In genomic region chr7:112765105-112765504, GRCh38 we compare ENCODE assay signal across 20 cellular contexts.
"Had no signal": no experiment of that assay in that cellular context is flagged by ENCODE, and none has a peak within 500 bp of the region (broad histone marks: within the 10 kb centered on the region; RNA-seq: fewer than 3 reads in every experiment).

No MANE protein-coding gene starts in this region.

- H3K27me3 Mint-ChIP-seq: activated B cell treated with CpG ODN at 0.5 μM for 24 hours; activated CD8-positive, alpha-beta T cell treated with anti-CD3 and anti-CD28 coated beads for 36 hours; type B pancreatic cell had no signal

- DNase-seq: activated B cell treated with CpG ODN at 0.5 μM for 24 hours; activated CD4-positive, alpha-beta T cell treated with anti-CD3 and anti-CD28 coated beads for 48 hours; activated CD8-positive, alpha-beta memory T cell treated with anti-CD3 and anti-CD28 coated beads, Interleukin-2, amount 50 U/mL, for 4 hours; activated CD8-positive, alpha-beta T cell treated with anti-CD3 and anti-CD28 coated beads for 36 hours; activated naive CD4-positive, alpha-beta T cell treated with anti-CD3 and anti-CD28 coated beads, Interleukin-2, amount 50 U/mL, for 16 hours; activated T-cell treated with anti-CD3 and anti-CD28 coated beads, Interleukin-2, amount 50 U/mL, for 4 hours; aorta; cerebellar nuclear complex; cortex of kidney; hypothalamus; left lung; nephron progenitor cell; nucleus accumbens; posterior cingulate gyrus; sigmoid colon; stimulated activated CD4-positive, alpha-beta T cell treated with anti-CD3 and anti-CD28 coated beads, Interleukin-4, amount 100 ng/mL, for 24 hours; testis had no signal

- H3K4me1 Mint-ChIP-seq: nephron progenitor cell had no signal

- H3K27ac Mint-ChIP-seq: activated B cell treated with CpG ODN at 0.5 μM for 24 hours; activated CD8-positive, alpha-beta T cell treated with anti-CD3 and anti-CD28 coated beads for 36 hours; mesothelial cell of epicardium; nephron progenitor cell; stimulated activated effector memory CD8-positive, alpha-beta T cell treated with anti-CD3 and anti-CD28 coated beads, Interleukin-12 subunit alpha, Interleukin-12 subunit beta, amount 100 ng/mL, for 72 hours; type B pancreatic cell had no signal

- H3K4me3 Mint-ChIP-seq: activated B cell treated with CpG ODN at 0.5 μM for 24 hours; activated CD8-positive, alpha-beta T cell treated with anti-CD3 and anti-CD28 coated beads for 36 hours; activated T-cell treated with anti-CD3 and anti-CD28 coated beads, Interleukin-2, amount 50 U/mL, for 4 hours; mesothelial cell of epicardium; nephron progenitor cell; stimulated activated effector memory CD8-positive, alpha-beta T cell treated with anti-CD3 and anti-CD28 coated beads, Interleukin-12 subunit alpha, Interleukin-12 subunit beta, amount 100 ng/mL, for 72 hours; type B pancreatic cell had no signal

- ATAC-seq: activated CD8-positive, alpha-beta T cell treated with anti-CD3 and anti-CD28 coated beads for 36 hours; activated T-cell treated with anti-CD3 and anti-CD28 coated beads, Interleukin-2, amount 50 U/mL, for 4 hours; left lung; stimulated activated effector memory CD8-positive, alpha-beta T cell treated with anti-CD3 and anti-CD28 coated beads, Interleukin-12 subunit alpha, Interleukin-12 subunit beta, amount 100 ng/mL, for 72 hours had no signal

- H3K9me3 Mint-ChIP-seq: activated B cell treated with CpG ODN at 0.5 μM for 24 hours; activated CD8-positive, alpha-beta T cell treated with anti-CD3 and anti-CD28 coated beads for 36 hours; activated T-cell treated with anti-CD3 and anti-CD28 coated beads, Interleukin-2, amount 50 U/mL, for 4 hours; mesothelial cell of epicardium; nephron progenitor cell; stimulated activated effector memory CD8-positive, alpha-beta T cell treated with anti-CD3 and anti-CD28 coated beads, Interleukin-12 subunit alpha, Interleukin-12 subunit beta, amount 100 ng/mL, for 72 hours; type B pancreatic cell had no signal
